In genomic region chr6:13079096-13079758, GRCh38 we compare ENCODE assay signal across 16 cellular contexts.
DNase-seq lines count a peak whose midpoint lies in the region; ATAC-seq, FAIRE-seq and TF ChIP-seq lines count a peak whose summit lies in the region.
"Had no signal": no experiment of that assay in that cellular context is flagged by ENCODE, and none has a peak within 500 bp of the region (broad histone marks: within the 10 kb centered on the region; RNA-seq: fewer than 3 reads in every experiment).

No MANE protein-coding gene starts in this region.

- H3K36me3 ChIP-seq in heart left ventricle: no peaks in the 10 kb centered on the region
- no peaks in the 10 kb centered on the region for H3K36me3 ChIP-seq in right atrium auricular region
- no peaks in the 10 kb centered on the region for H3K36me3 ChIP-seq in body of pancreas (replicated peaks in 1 of 2; ENCODE audit: insufficient read depth in 1 of 2, low read depth in 2 of 2)
- H3K36me3 ChIP-seq in trophoblast cell (ENCODE audit: control insufficient read depth in 1 of 2, insufficient read depth in 2 of 2, low read length in 2 of 2): no peaks in the 10 kb centered on the region
- no peaks in the 10 kb centered on the region for H3K36me3 ChIP-seq in adrenal gland (replicated peaks in 1 of 2)

- H3K79me2 ChIP-seq in trophoblast cell (ENCODE audit: control insufficient read depth, insufficient read depth, low read length, poor library complexity): no peaks in the 10 kb centered on the region

- H2BK120ac ChIP-seq in trophoblast cell (ENCODE audit: insufficient read depth, low read length, poor library complexity): no peak overlapping the region

- no peak overlapping the region for H4K8ac ChIP-seq in trophoblast cell (ENCODE audit: low read depth, low read length)

- H3K4me3 Mint-ChIP-seq in Calu3 (ENCODE audit: low read depth, unreplicated experiment): no peak overlapping the region
- H3K4me3 Mint-ChIP-seq: CD14-positive monocyte had no signal

- no peak for TF ChIP-seq POLR2A in heart left ventricle (IDR thresholded peaks at IDR 0.05)
- no peak for TF ChIP-seq POLR2A in body of pancreas (IDR thresholded peaks at IDR 0.05)
- TF ChIP-seq POLR2A in adrenal gland (IDR thresholded peaks at IDR 0.05): no peak
- no peak for TF ChIP-seq POLR2A in H54 (IDR thresholded peaks at IDR 0.05; ENCODE audit: low read depth, low read length)

- BruUV-seq in Calu3 (replicated peaks; lab: Mats Ljungman, UMichigan): no TSS peak

- H3K4me1 Mint-ChIP-seq in Calu3 (ENCODE audit: low read depth, unreplicated experiment): no peaks in the 10 kb centered on the region

- H2BK5ac ChIP-seq in trophoblast cell (ENCODE audit: low read depth, low read length, poor library complexity): no peak overlapping the region

- CTCF ChIA-PET in Calu3 (lab: Charles Lee): no interaction called here

- H3K23ac ChIP-seq in trophoblast cell (ENCODE audit: low read length): no peak overlapping the region

- H3K14ac ChIP-seq in trophoblast cell (ENCODE audit: low read length): no peak overlapping the region

- H3K27ac Mint-ChIP-seq in Calu3 (ENCODE audit: unreplicated experiment): no peak overlapping the region
- H3K27ac Mint-ChIP-seq: CD14-positive monocyte had no signal

- no peak overlapping the region for H3K4me2 ChIP-seq in trophoblast cell (ENCODE audit: low read length)
- H3K4me2 ChIP-seq: KMS-11 had no signal

- H3K9me3 Mint-ChIP-seq in Calu3 (ENCODE audit: low read depth, unreplicated experiment): no peaks in the 10 kb centered on the region
- H3K9me3 Mint-ChIP-seq: CD14-positive monocyte had no signal

- DNase-seq in heart left ventricle (no peak), right atrium auricular region (ENCODE audit: low spot score) (no peak), body of pancreas (peak in 1 of 4 donors; percentile 22), trophoblast cell (peak; percentile 9 to 33), adrenal gland (no peak), H54 (ENCODE audit: insufficient read length, low spot score) (no peak), Calu3 (no peak)
- DNase-seq: Caco-2, GF-D8, GOT3, NCI-H2029, NCI-H510A treated with DMSO at 0.1 percent for 48 hours had no signal

- H3K4me1 ChIP-seq in heart left ventricle (peaks cover 3 to 68% (median 39%) of the 10 kb centered on the region in 12 donors), right atrium auricular region (peaks cover 0 to 61% of the 10 kb centered on the region in 2 donors), body of pancreas (peaks cover 47% of the 10 kb centered on the region), trophoblast cell (ENCODE audit: control insufficient read depth in 1 of 2, insufficient read depth in 2 of 2, low read length in 2 of 2) (no peaks in the 10 kb centered on the region), adrenal gland (replicated peaks in 1 of 2) (no peaks in the 10 kb centered on the region)
- H3K4me1 ChIP-seq: Caco-2 had no signal

- no peak overlapping the region for H4K91ac ChIP-seq in trophoblast cell (ENCODE audit: low read depth, low read length)

- no peaks in the 10 kb centered on the region for H3K9me3 ChIP-seq in heart left ventricle
- H3K9me3 ChIP-seq in right atrium auricular region: no peaks in the 10 kb centered on the region
- no peaks in the 10 kb centered on the region for H3K9me3 ChIP-seq in body of pancreas
- H3K9me3 ChIP-seq in trophoblast cell (ENCODE audit: insufficient read depth, low read depth, low read length): no peaks in the 10 kb centered on the region
- H3K9me3 ChIP-seq in adrenal gland (replicated peaks in 1 of 3): no peaks in the 10 kb centered on the region
- H3K9me3 ChIP-seq: Caco-2 had no signal

- H2BK12ac ChIP-seq in trophoblast cell (ENCODE audit: low read length): no peak overlapping the region

- peak overlapping the region; percentile 7 for H3K9ac ChIP-seq in trophoblast cell (ENCODE audit: low read length)
- H3K9ac ChIP-seq: KMS-11 had no signal

- no peak for FAIRE-seq in H54 (lab: Jason Lieb, UNC)
- FAIRE-seq: A204.1 had no signal

- 46 to 61% (median 58%) methylated on average over 6 of the region's 6 CpGs for WGBS in heart left ventricle, 4 donors
- 53% methylated on average over 6 of the region's 6 CpGs for WGBS in body of pancreas, 2 donors
- WGBS in trophoblast cell (ENCODE audit: extremely low coverage, insufficient coverage, insufficient read length): no CpG with 5 or more reads among the region's 6 CpGs
- WGBS in adrenal gland, 4 donors: 79 to 88% (median 86%) methylated on average over 6 of the region's 6 CpGs

- H3K18ac ChIP-seq in trophoblast cell (ENCODE audit: low read length): no peak overlapping the region

- H2AK5ac ChIP-seq in trophoblast cell (ENCODE audit: low read length): no peak overlapping the region

- TF ChIP-seq CTCF in heart left ventricle (IDR thresholded peaks at IDR 0.05): no peak
- no peak for TF ChIP-seq CTCF in right atrium auricular region (IDR thresholded peaks at IDR 0.05)
- TF ChIP-seq CTCF in body of pancreas (IDR thresholded peaks at IDR 0.05): no peak
- no peak for TF ChIP-seq CTCF in adrenal gland (IDR thresholded peaks at IDR 0.05)
- TF ChIP-seq CTCF in Calu3 (IDR thresholded peaks at IDR 0.05; ENCODE audit: unreplicated experiment): no peak

- no peak overlapping the region for H4K12ac ChIP-seq in trophoblast cell (ENCODE audit: low read depth, low read length)

- peaks cover 68% of the 10 kb centered on the region for H3K27me3 Mint-ChIP-seq in Calu3 (ENCODE audit: unreplicated experiment)

- no peak overlapping the region for H3K4ac ChIP-seq in trophoblast cell (ENCODE audit: low read depth, low read length)

- no peaks in the 10 kb centered on the region for H3K36me3 Mint-ChIP-seq in Calu3 (ENCODE audit: insufficient read depth, unreplicated experiment)
- H3K36me3 Mint-ChIP-seq: CD14-positive monocyte had no signal

- H3K27me3 ChIP-seq in heart left ventricle: no peaks in the 10 kb centered on the region
- H3K27me3 ChIP-seq in right atrium auricular region: no peaks in the 10 kb centered on the region
- H3K27me3 ChIP-seq in body of pancreas: no peaks in the 10 kb centered on the region
- H3K27me3 ChIP-seq in trophoblast cell (ENCODE audit: insufficient read depth, low read length): no peaks in the 10 kb centered on the region
- H3K27me3 ChIP-seq in adrenal gland: no peaks in the 10 kb centered on the region

- H3K79me1 ChIP-seq in trophoblast cell (ENCODE audit: low read length): no peaks in the 10 kb centered on the region

- H2AFZ ChIP-seq in trophoblast cell (ENCODE audit: insufficient read depth, low read length, poor library complexity): no peak overlapping the region

- ATAC-seq in heart left ventricle (peak in 2 of 4 donors; percentile 52 to 56), body of pancreas (peak; percentile 18), HG03354 (IDR thresholded peaks at IDR 0.05; ENCODE audit: poor library complexity, severe bottlenecking, unreplicated experiment) (no peak)

- H3K27ac ChIP-seq in heart left ventricle (peak overlapping the region in 7 of 12 donors; percentile 1 to 61 (median 44)), right atrium auricular region (peak overlapping the region in 1 of 2 donors; percentile 26), body of pancreas (peak overlapping the region in 1 of 4 donors; percentile 13), trophoblast cell (ENCODE audit: low read depth, low read length) (no peak overlapping the region), adrenal gland (no peak overlapping the region)
- H3K27ac ChIP-seq: KMS-11 had no signal

- H3K4me3 ChIP-seq in heart left ventricle: no peak overlapping the region
- H3K4me3 ChIP-seq in right atrium auricular region: no peak overlapping the region
- no peak overlapping the region for H3K4me3 ChIP-seq in body of pancreas
- H3K4me3 ChIP-seq in trophoblast cell (ENCODE audit: low read depth, low read length): no peak overlapping the region
- H3K4me3 ChIP-seq in adrenal gland: no peak overlapping the region

- intact Hi-C loops in heart left ventricle (cut with DNase I) (loop anchor here in 1 of 10 donors (10.0 kb wide), 1 partner anchor 64 kb away; no protein-coding TSS in a partner anchor), body of pancreas (cut with DNase I) (no loop called here), adrenal gland (cut with DNase I) (no loop called here), Calu3 (cut with micrococcal nuclease; ENCODE audit: unreplicated experiment) (no loop called here)

Comparison
In these comparisons a context has a peak if more than half of its experiments do, and no peak if none do; other contexts are left out.
1. DNase-seq: peak in trophoblast cell (2 of 2); none in heart left ventricle (0 of 5), right atrium auricular region (single experiment), adrenal gland (0 of 7), H54 (single experiment) and Calu3 (single experiment).
2. H3K27ac ChIP-seq: peak in heart left ventricle (7 of 12); none in trophoblast cell (single experiment) and adrenal gland (0 of 5).